35 cellular contexts compared by ENCODE assay signal in genomic region chr10:106308284-106308683, GRCh38.
"Had no signal": no experiment of that assay in that cellular context is flagged by ENCODE, and none has a peak within 500 bp of the region (broad histone marks: within the 10 kb centered on the region; RNA-seq: fewer than 3 reads in every experiment).

No MANE protein-coding gene starts in this region.

- H3K4me3 ChIP-seq: adrenal gland, body of pancreas, breast epithelium had no signal

- H3K36me3 ChIP-seq: adrenal gland, brain microvascular endothelial cell, breast epithelium had no signal

- H3K27ac ChIP-seq: adrenal gland, body of pancreas, brain microvascular endothelial cell, breast epithelium, VCaP had no signal

- H3K27me3 ChIP-seq: adrenal gland, body of pancreas, brain microvascular endothelial cell, breast epithelium had no signal

- ATAC-seq: activated CD8-positive, alpha-beta T cell treated with anti-CD3 and anti-CD28 coated beads for 36 hours; activated naive CD4-positive, alpha-beta T cell treated with anti-CD3 and anti-CD28 coated beads, Interleukin-2, amount 50 U/mL, for 72 hours; activated T-cell treated with anti-CD3 and anti-CD28 coated beads, Interleukin-2, amount 50 U/mL, for 4 hours; activated T-cell treated with anti-CD3 and anti-CD28 coated beads, Interleukin-2, amount 50 U/mL, for 72 hours; activated T-helper 17 cell treated with anti-CD3 and anti-CD28 coated beads, Interleukin-2, amount 50 U/mL, for 72 hours; body of pancreas had no signal

- H3K4me1 Mint-ChIP-seq: activated B cell treated with CpG ODN at 0.5 μM for 24 hours; activated CD4-positive, alpha-beta T cell treated with anti-CD3 and anti-CD28 coated beads, Interleukin-2, amount 10 ng/mL, durations not matched to agents 24 days and 14 days; activated naive CD8-positive, alpha-beta T cell treated with anti-CD3 and anti-CD28 coated beads for 36 hours; activated T-helper 17 cell treated with anti-CD3 and anti-CD28 coated beads, Interleukin-2, amount 50 U/mL, for 72 hours had no signal

- H3K4me3 Mint-ChIP-seq: activated B cell treated with CpG ODN at 0.5 μM for 24 hours; activated CD4-positive, alpha-beta memory T cell treated with anti-CD3 and anti-CD28 coated beads for 36 hours; activated CD4-positive, alpha-beta T cell treated with anti-CD3 and anti-CD28 coated beads, Interleukin-2, amount 10 ng/mL, durations not matched to agents 24 days and 14 days; activated CD8-positive, alpha-beta T cell treated with anti-CD3 and anti-CD28 coated beads for 36 hours; activated naive CD4-positive, alpha-beta T cell treated with anti-CD3 and anti-CD28 coated beads for 36 hours; activated naive CD8-positive, alpha-beta T cell treated with anti-CD3 and anti-CD28 coated beads for 36 hours; activated T-cell treated with anti-CD3 and anti-CD28 coated beads, Interleukin-2, amount 50 U/mL, for 4 hours; activated T-cell treated with anti-CD3 and anti-CD28 coated beads, Interleukin-2, amount 50 U/mL, for 72 hours; activated T-helper 1 cell treated with anti-CD3 and anti-CD28 coated beads, Interleukin-12 subunit alpha, Interleukin-12 subunit beta, Interleukin-2, Interleukin-4 antibody, amounts not matched to agents 30 ng/mL and 10 ng/mL and 1 ng/mL, durations not matched to agents 14 hours and 24 hours and 36 hours; activated T-helper 17 cell treated with anti-CD3 and anti-CD28 coated beads, Interleukin-2, amount 50 U/mL, for 72 hours; T-helper 1 cell treated with Interleukin-12 subunit alpha and Interleukin-12 subunit beta and Interleukin-4 antibody, amounts not matched to agents 30 μg/mL and 1 μg/mL, for 36 hours; T-helper 2 cell treated with Interferon-gamma antibody and Interleukin-4, amounts not matched to agents 5 μg/mL and 100 μg/mL, for 36 hours had no signal

- DNase-seq: activated B cell treated with CpG ODN at 0.5 μM for 24 hours; activated CD4-positive, alpha-beta memory T cell treated with anti-CD3 and anti-CD28 coated beads for 36 hours; activated CD4-positive, alpha-beta T cell treated with anti-CD3 and anti-CD28 coated beads for 4 hours; activated CD4-positive, alpha-beta T cell treated with anti-CD3 and anti-CD28 coated beads, Interleukin-2, amount 10 ng/mL, durations not matched to agents 24 days and 14 days; activated CD4-positive, alpha-beta T cell treated with anti-CD3 and anti-CD28 coated beads, Interleukin-2, amount 50 U/mL, for 1 hour; activated CD4-positive, alpha-beta T cell treated with anti-CD3 and anti-CD28 coated beads, Interleukin-2, amount 50 U/mL, for 4 hours; activated CD4-positive, CD25-positive, alpha-beta regulatory T cell treated with anti-CD3 and anti-CD28 coated beads, Interleukin-2, amount 50 U/mL, for 72 hours; activated CD8-positive, alpha-beta memory T cell treated with anti-CD3 and anti-CD28 coated beads, Interleukin-2, amount 50 U/mL, for 4 hours; activated CD8-positive, alpha-beta T cell treated with anti-CD3 and anti-CD28 coated beads for 36 hours; activated effector memory CD4-positive, alpha-beta T cell treated with anti-CD3 and anti-CD28 coated beads, Interleukin-2, amount 50 U/mL, for 16 hours; activated gamma-delta T cell treated with Interleukin-2 at 50 U/mL for 16 hours; activated naive CD4-positive, alpha-beta T cell; activated naive CD4-positive, alpha-beta T cell treated with anti-CD3 and anti-CD28 coated beads for 36 hours; activated naive CD4-positive, alpha-beta T cell treated with anti-CD3 and anti-CD28 coated beads, Interleukin-2, amount 50 U/mL, for 16 hours; activated naive CD8-positive, alpha-beta T cell treated with anti-CD3 and anti-CD28 coated beads for 36 hours; activated T-cell treated with anti-CD3 and anti-CD28 coated beads for 4 hours; activated T-cell treated with anti-CD3 and anti-CD28 coated beads, Interleukin-2, amount 50 U/mL, for 1 hour; activated T-cell treated with anti-CD3 and anti-CD28 coated beads, Interleukin-2, amount 50 U/mL, for 4 hours; activated T-cell treated with anti-CD3 and anti-CD28 coated beads, Interleukin-2, amount 50 U/mL, for 72 hours; adrenal gland; amniotic stem cell; aorta; body of pancreas; brain microvascular endothelial cell; central memory CD4-positive, alpha-beta T cell; T-helper 1 cell; T-helper 2 cell; T-helper 9 cell had no signal

- H3K9me3 ChIP-seq: adrenal gland, body of pancreas, breast epithelium had no signal

- H3K27ac Mint-ChIP-seq: activated B cell treated with CpG ODN at 0.5 μM for 24 hours; activated CD4-positive, alpha-beta memory T cell treated with anti-CD3 and anti-CD28 coated beads for 36 hours; activated CD4-positive, alpha-beta T cell treated with anti-CD3 and anti-CD28 coated beads, Interleukin-2, amount 10 ng/mL, durations not matched to agents 24 days and 14 days; activated CD8-positive, alpha-beta T cell treated with anti-CD3 and anti-CD28 coated beads for 36 hours; activated naive CD4-positive, alpha-beta T cell treated with anti-CD3 and anti-CD28 coated beads for 36 hours; activated naive CD4-positive, alpha-beta T cell treated with anti-CD3 and anti-CD28 coated beads, Interleukin-2, amount 50 U/mL, for 72 hours; activated naive CD8-positive, alpha-beta T cell treated with anti-CD3 and anti-CD28 coated beads for 36 hours; activated T-cell treated with anti-CD3 and anti-CD28 coated beads, Interleukin-2, amount 50 U/mL, for 72 hours; activated T-helper 1 cell treated with anti-CD3 and anti-CD28 coated beads, Interleukin-12 subunit alpha, Interleukin-12 subunit beta, Interleukin-2, Interleukin-4 antibody, amounts not matched to agents 30 ng/mL and 10 ng/mL and 1 ng/mL, durations not matched to agents 14 hours and 24 hours and 36 hours; activated T-helper 17 cell treated with anti-CD3 and anti-CD28 coated beads, Interleukin-2, amount 50 U/mL, for 72 hours; T-helper 1 cell treated with Interleukin-12 subunit alpha and Interleukin-12 subunit beta and Interleukin-4 antibody, amounts not matched to agents 30 μg/mL and 1 μg/mL, for 36 hours; T-helper 2 cell treated with Interferon-gamma antibody and Interleukin-4, amounts not matched to agents 5 μg/mL and 100 μg/mL, for 36 hours had no signal

- H3K4me1 ChIP-seq: body of pancreas, breast epithelium had no signal

- H3K9me3 Mint-ChIP-seq: activated B cell treated with CpG ODN at 0.5 μM for 24 hours; activated CD4-positive, alpha-beta T cell treated with anti-CD3 and anti-CD28 coated beads, Interleukin-2, amount 10 ng/mL, durations not matched to agents 24 days and 14 days; T-helper 1 cell treated with Interleukin-12 subunit alpha and Interleukin-12 subunit beta and Interleukin-4 antibody, amounts not matched to agents 30 μg/mL and 1 μg/mL, for 36 hours had no signal

- H3K27me3 Mint-ChIP-seq: activated B cell treated with CpG ODN at 0.5 μM for 24 hours; activated CD4-positive, alpha-beta memory T cell treated with anti-CD3 and anti-CD28 coated beads for 36 hours; activated CD4-positive, alpha-beta T cell treated with anti-CD3 and anti-CD28 coated beads, Interleukin-2, amount 10 ng/mL, durations not matched to agents 24 days and 14 days; activated CD8-positive, alpha-beta T cell treated with anti-CD3 and anti-CD28 coated beads for 36 hours; activated naive CD8-positive, alpha-beta T cell treated with anti-CD3 and anti-CD28 coated beads for 36 hours; activated T-helper 17 cell treated with anti-CD3 and anti-CD28 coated beads, Interleukin-2, amount 50 U/mL, for 72 hours had no signal

- H3K36me3 Mint-ChIP-seq: activated CD4-positive, alpha-beta memory T cell treated with anti-CD3 and anti-CD28 coated beads for 36 hours; activated naive CD4-positive, alpha-beta T cell treated with anti-CD3 and anti-CD28 coated beads, Interleukin-2, amount 50 U/mL, for 72 hours; activated naive CD8-positive, alpha-beta T cell treated with anti-CD3 and anti-CD28 coated beads for 36 hours had no signal
